8 cellular contexts compared by ENCODE assay signal in the genomic region with DNA sequence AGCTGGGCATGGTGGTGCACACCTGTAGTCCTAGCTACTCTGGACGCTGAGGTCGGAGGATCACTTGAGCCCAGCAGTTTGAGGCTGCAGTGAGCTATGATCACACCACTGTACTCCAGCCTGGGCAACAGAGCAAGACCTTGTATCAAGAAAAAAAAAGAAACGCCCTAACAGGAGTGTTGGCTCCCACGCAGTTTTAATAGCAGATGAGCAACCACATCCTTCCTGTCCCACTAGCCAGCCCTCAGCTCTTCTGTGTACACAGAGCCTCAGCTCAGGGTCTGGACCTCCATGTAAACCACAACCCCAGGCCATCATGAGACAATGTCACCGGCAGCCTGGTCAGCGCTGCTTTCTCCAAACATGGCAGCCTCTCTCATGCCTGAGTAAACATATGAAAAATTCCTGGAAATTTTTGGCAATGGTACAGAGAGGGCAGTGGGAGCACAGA.
DNase-seq lines count a peak whose midpoint lies in the region; ATAC-seq and TF ChIP-seq lines count a peak whose summit lies in the region.

No MANE protein-coding gene starts in this region.

- peak; percentile 75 for DNase-seq in GM06990 (ENCODE audit: extremely low read depth, insufficient read length)
- DNase-seq in UCSD-AML1 (lab: John Stamatoyannopoulos, UW; ENCODE audit: unreplicated experiment), result peak; percentile 38
- peak; percentile 39 for DNase-seq in kidney glomerular epithelial cell (lab: John Stamatoyannopoulos, UW)
- DNase-seq in erythroblast (lab: John Stamatoyannopoulos, UW), result no peak
- no peak for DNase-seq in NCI-H1105 (lab: John Stamatoyannopoulos, UW)
- DNase-seq in SK-N-SH, result no peak

- no peak overlapping the region for H3K27ac ChIP-seq in SK-N-SH (ENCODE audit: low read depth in 2 of 2, low read length in 1 of 2)

- no peak overlapping the region for H3K4me2 ChIP-seq in SK-N-SH

- peaks cover under 1 to 11% of the 10 kb centered on the region in 2 experiments; a peak in 1 of 4 replicates for H3K4me1 ChIP-seq in SK-N-SH (ENCODE audit: control insufficient read depth in 1 of 2, insufficient read depth in 2 of 2, low read depth in 1 of 2, low read length in 1 of 2)

- H2AFZ ChIP-seq in SK-N-SH (ENCODE audit: low read depth), result no peak overlapping the region

- CTCF ChIA-PET in SK-N-SH (lab: Yijun Ruan, JAX), result no interaction called here

- 78% methylated on average over 6 of the region's 6 CpGs for WGBS in SK-N-SH (ENCODE audit: low lambda C conversion rate)

- H3K79me2 ChIP-seq in SK-N-SH (ENCODE audit: insufficient read depth), result peaks cover 5% of the 10 kb centered on the region; the same call in 1 of the 2 replicates

- H3K4me3 ChIP-seq in GM06990 (replicated peaks; ENCODE audit: low read depth, low read length), result no peak overlapping the region
- no peak overlapping the region for H3K4me3 ChIP-seq in SK-N-SH (ENCODE audit: low read depth in 2 of 2, low read length in 1 of 2)

- TF ChIP-seq RAD21 in SK-N-SH (IDR thresholded peaks at IDR 0.05; ENCODE audit: low read length), result no peak

- H3K27me3 ChIP-seq in GM06990 (replicated peaks; ENCODE audit: control insufficient read depth, insufficient read depth, low read length) (no peaks in the 10 kb centered on the region), SK-N-SH (ENCODE audit: insufficient read depth) (no peaks in the 10 kb centered on the region)

- H3K9me3 ChIP-seq in SK-N-SH, result no peaks in the 10 kb centered on the region

- no peaks in the 10 kb centered on the region for H4K20me1 ChIP-seq in SK-N-SH (ENCODE audit: insufficient read depth)

- POLR2A ChIA-PET in SK-N-SH (lab: Yijun Ruan, JAX), result no interaction called here

- ATAC-seq in GM19455 (IDR thresholded peaks at IDR 0.05; ENCODE audit: unreplicated experiment) (peak; percentile 98), HG03378 (IDR thresholded peaks at IDR 0.05; ENCODE audit: unreplicated experiment) (peak; percentile 90)

- H3K36me3 ChIP-seq in GM06990 (ENCODE audit: control insufficient read depth, insufficient read depth, low read length) (peaks cover 5% of the 10 kb centered on the region), SK-N-SH (replicated peaks in 1 of 2; ENCODE audit: control insufficient read depth in 1 of 2, insufficient read depth in 2 of 2, low read length in 1 of 2) (peaks cover 2 to 12% of the 10 kb centered on the region in 2 experiments)

- TF ChIP-seq CTCF in GM06990 (IDR thresholded peaks at IDR 0.05; ENCODE audit: insufficient read depth, low read length, poor library complexity, severe bottlenecking) (no peak), SK-N-SH (IDR thresholded peaks at IDR 0.05) (no peak)

- no peak for TF ChIP-seq EP300 in SK-N-SH (IDR thresholded peaks at IDR 0.05; ENCODE audit: borderline replicate concordance in 1 of 2, low read depth in 1 of 2, low read length in 1 of 2)

- H3K9me2 ChIP-seq in SK-N-SH, result no peaks in the 10 kb centered on the region

- H3F3A ChIP-seq in SK-N-SH (replicated peaks; ENCODE audit: insufficient read depth), result no peaks in the 10 kb centered on the region

- no peak for TF ChIP-seq POLR2A in erythroblast (IDR thresholded peaks at IDR 0.05; ENCODE audit: low read length)

- no peak overlapping the region for H3K9ac ChIP-seq in SK-N-SH

TF ChIP-seq in SK-N-SH, 30 proteins besides CTCF, POLR2A, EP300 and RAD21:
- TF ChIP-seq MXI1 (IDR thresholded peaks at IDR 0.05; ENCODE audit: low read depth, low read length) (no peak), POLR2AphosphoS5 (IDR thresholded peaks at IDR 0.05; ENCODE audit: low read depth, low read length) (no peak), TCF12 (IDR thresholded peaks at IDR 0.05) (no peak), RFX5 (IDR thresholded peaks at IDR 0.05; ENCODE audit: low read length) (no peak), TEAD4 (IDR thresholded peaks at IDR 0.05; ENCODE audit: borderline replicate concordance, insufficient read depth) (no peak), ELF1 (IDR thresholded peaks at IDR 0.05) (no peak), EZH2phosphoT487 (IDR thresholded peaks at IDR 0.05; ENCODE audit: borderline replicate concordance, low read depth) (no peak), FOXJ3 (CRISPR knock-in tag; IDR thresholded peaks at IDR 0.05) (no peak), NFIC (IDR thresholded peaks at IDR 0.05; ENCODE audit: borderline replicate concordance) (no peak), NRF1 (IDR thresholded peaks at IDR 0.05; ENCODE audit: low read depth, low read length) (no peak), JUND (IDR thresholded peaks at IDR 0.05) (no peak), TAF1 (IDR thresholded peaks at IDR 0.05; ENCODE audit: borderline replicate concordance, low read depth, low read length) (no peak), GATA2 (CRISPR knock-in tag; IDR thresholded peaks at IDR 0.05) (no peak)
- TF ChIP-seq, protein P1, sequence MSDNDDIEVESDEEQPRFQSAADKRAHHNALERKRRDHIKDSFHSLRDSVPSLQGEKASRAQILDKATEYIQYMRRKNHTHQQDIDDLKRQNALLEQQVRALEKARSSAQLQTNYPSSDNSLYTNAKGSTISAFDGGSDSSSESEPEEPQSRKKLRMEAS (IDR thresholded peaks at IDR 0.05; ENCODE audit: low read depth), result no peak
- TF ChIP-seq, protein P2, sequence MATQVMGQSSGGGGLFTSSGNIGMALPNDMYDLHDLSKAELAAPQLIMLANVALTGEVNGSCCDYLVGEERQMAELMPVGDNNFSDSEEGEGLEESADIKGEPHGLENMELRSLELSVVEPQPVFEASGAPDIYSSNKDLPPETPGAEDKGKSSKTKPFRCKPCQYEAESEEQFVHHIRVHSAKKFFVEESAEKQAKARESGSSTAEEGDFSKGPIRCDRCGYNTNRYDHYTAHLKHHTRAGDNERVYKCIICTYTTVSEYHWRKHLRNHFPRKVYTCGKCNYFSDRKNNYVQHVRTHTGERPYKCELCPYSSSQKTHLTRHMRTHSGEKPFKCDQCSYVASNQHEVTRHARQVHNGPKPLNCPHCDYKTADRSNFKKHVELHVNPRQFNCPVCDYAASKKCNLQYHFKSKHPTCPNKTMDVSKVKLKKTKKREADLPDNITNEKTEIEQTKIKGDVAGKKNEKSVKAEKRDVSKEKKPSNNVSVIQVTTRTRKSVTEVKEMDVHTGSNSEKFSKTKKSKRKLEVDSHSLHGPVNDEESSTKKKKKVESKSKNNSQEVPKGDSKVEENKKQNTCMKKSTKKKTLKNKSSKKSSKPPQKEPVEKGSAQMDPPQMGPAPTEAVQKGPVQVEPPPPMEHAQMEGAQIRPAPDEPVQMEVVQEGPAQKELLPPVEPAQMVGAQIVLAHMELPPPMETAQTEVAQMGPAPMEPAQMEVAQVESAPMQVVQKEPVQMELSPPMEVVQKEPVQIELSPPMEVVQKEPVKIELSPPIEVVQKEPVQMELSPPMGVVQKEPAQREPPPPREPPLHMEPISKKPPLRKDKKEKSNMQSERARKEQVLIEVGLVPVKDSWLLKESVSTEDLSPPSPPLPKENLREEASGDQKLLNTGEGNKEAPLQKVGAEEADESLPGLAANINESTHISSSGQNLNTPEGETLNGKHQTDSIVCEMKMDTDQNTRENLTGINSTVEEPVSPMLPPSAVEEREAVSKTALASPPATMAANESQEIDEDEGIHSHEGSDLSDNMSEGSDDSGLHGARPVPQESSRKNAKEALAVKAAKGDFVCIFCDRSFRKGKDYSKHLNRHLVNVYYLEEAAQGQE (IDR thresholded peaks at IDR 0.05; ENCODE audit: low read depth, low read length), result no peak
- TF ChIP-seq, protein P3, sequence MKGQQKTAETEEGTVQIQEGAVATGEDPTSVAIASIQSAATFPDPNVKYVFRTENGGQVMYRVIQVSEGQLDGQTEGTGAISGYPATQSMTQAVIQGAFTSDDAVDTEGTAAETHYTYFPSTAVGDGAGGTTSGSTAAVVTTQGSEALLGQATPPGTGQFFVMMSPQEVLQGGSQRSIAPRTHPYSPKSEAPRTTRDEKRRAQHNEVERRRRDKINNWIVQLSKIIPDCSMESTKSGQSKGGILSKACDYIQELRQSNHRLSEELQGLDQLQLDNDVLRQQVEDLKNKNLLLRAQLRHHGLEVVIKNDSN (IDR thresholded peaks at IDR 0.05; ENCODE audit: borderline replicate concordance, low read depth), result no peak

Comparison
In these comparisons a context has a peak if more than half of its experiments do, and no peak if none do; other contexts are left out.
1. DNase-seq: peak in GM06990 (single experiment), UCSD-AML1 (single experiment) and kidney glomerular epithelial cell (single experiment); none in erythroblast (0 of 2), NCI-H1105 (single experiment) and SK-N-SH (single experiment).